ENCODE assay signal across 9 cellular contexts in genomic region chr5:177357459-177358332, GRCh38. TPM values are rescaled to one million over a fixed set of nuclear protein-coding genes. Genes with fewer than 3 reads are reported as not detected.
DNase-seq lines count a peak whose midpoint lies in the region; ATAC-seq and TF ChIP-seq lines count a peak whose summit lies in the region.
"Had no signal": no experiment of that assay in that cellular context is flagged by ENCODE, and none has a peak within 500 bp of the region (broad histone marks: within the 10 kb centered on the region; RNA-seq: fewer than 3 reads in every experiment).

A gene with protein sequence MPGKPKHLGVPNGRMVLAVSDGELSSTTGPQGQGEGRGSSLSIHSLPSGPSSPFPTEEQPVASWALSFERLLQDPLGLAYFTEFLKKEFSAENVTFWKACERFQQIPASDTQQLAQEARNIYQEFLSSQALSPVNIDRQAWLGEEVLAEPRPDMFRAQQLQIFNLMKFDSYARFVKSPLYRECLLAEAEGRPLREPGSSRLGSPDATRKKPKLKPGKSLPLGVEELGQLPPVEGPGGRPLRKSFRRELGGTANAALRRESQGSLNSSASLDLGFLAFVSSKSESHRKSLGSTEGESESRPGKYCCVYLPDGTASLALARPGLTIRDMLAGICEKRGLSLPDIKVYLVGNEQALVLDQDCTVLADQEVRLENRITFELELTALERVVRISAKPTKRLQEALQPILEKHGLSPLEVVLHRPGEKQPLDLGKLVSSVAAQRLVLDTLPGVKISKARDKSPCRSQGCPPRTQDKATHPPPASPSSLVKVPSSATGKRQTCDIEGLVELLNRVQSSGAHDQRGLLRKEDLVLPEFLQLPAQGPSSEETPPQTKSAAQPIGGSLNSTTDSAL (plus strand): TSS chr5:177357924. CDS start chr5:177358025, 101 bp downstream.

- H3K9ac ChIP-seq in NT2/D1 (ENCODE audit: insufficient read length, low read depth), result peak within 1 kb of the TSS; percentile 32

- H3K4me3 ChIP-seq in A673 (ENCODE audit: low read depth, low read length, poor library complexity, severe bottlenecking) (peak within 1 kb of the TSS; percentile 19), NT2/D1 (ENCODE audit: insufficient read length, low read depth) (no peak within 1 kb of the TSS)

- intact Hi-C loops in A673 (cut with micrococcal nuclease; ENCODE audit: unreplicated experiment), result no loop called here
- intact Hi-C loops in posterior vena cava (cut with DNase I), result no loop called here

- H3K27me3 ChIP-seq in A673 (replicated peaks; ENCODE audit: insufficient read depth, low read depth, low read length, poor library complexity), result no peaks in the 10 kb centered on the region
- peaks cover 11% of the 10 kb centered on the region for H3K27me3 ChIP-seq in NT2/D1 (ENCODE audit: insufficient read depth, insufficient read length)

- no TSS peak for BruUV-seq in A673 (replicated peaks; lab: Mats Ljungman, UMichigan)

- no peak for TF ChIP-seq CTCF in A673 (conservative IDR thresholded peaks at IDR 0.05; ENCODE audit: low read depth, low read length)

- no peak within 1 kb of the TSS for H3K27ac ChIP-seq in A673 (ENCODE audit: low read depth, low read length, poor library complexity, severe bottlenecking)
- H3K27ac ChIP-seq: C4-2B had no signal

- CTCF ChIA-PET in A673 (lab: Charles Lee), result no interaction called here

- POLR2A ChIA-PET in A673 (lab: Charles Lee; ENCODE audit: low non-redundant PET), result no interaction called here

- H3K9me3 ChIP-seq in A673 (ENCODE audit: low read depth, low read length, poor library complexity, severe bottlenecking), result no peaks in the 10 kb centered on the region
- H3K9me3 ChIP-seq in NT2/D1 (ENCODE audit: insufficient read depth, low read length), result peaks cover 6% of the 10 kb centered on the region; the same call in 1 of the 2 replicates

- ATAC-seq in GM18907 (IDR thresholded peaks at IDR 0.05; ENCODE audit: unreplicated experiment) (peak; percentile 83), HG03095 (IDR thresholded peaks at IDR 0.05; ENCODE audit: unreplicated experiment) (peak; percentile 84), esophagus mucosa (peak; percentile 57)

- H3K4me1 ChIP-seq in A673 (ENCODE audit: insufficient read depth, low read length, poor library complexity, severe bottlenecking) (no peaks in the 10 kb centered on the region), NT2/D1 (ENCODE audit: insufficient read depth, insufficient read length) (peaks cover 8% of the 10 kb centered on the region)

- no peaks in the 10 kb centered on the region for H3K36me3 ChIP-seq in A673 (ENCODE audit: insufficient read depth, low read length, poor library complexity, severe bottlenecking)
- H3K36me3 ChIP-seq in NT2/D1 (ENCODE audit: insufficient read depth, insufficient read length, low read length), result no peaks in the 10 kb centered on the region

- DNase-seq in A673 (ENCODE audit: low spot score) (peak; percentile 18), NT2/D1 (ENCODE audit: low read depth, low spot score) (no peak), posterior vena cava (ENCODE audit: low spot score) (peak; percentile 86), cerebellar nuclear complex (lab: John Stamatoyannopoulos, UW) (no peak)
- peak; percentile 36 for DNase-seq in activated CD8-positive, alpha-beta memory T cell treated with anti-CD3 and anti-CD28 coated beads, Interleukin-2, amount 50 U/mL, for 1 hour (ENCODE audit: extremely low read depth)

RNA-seq across cellular contexts. Expression of the gene that starts here (rescaled TPM):
- total RNA-seq in A673 (2021) (3.1 and 6.5 TPM in 2 replicates), esophagus mucosa (59.5 TPM), posterior vena cava (10 to 100 TPM; 11.3 to 13.4 TPM)

Comparison
In these comparisons a context has a peak if more than half of its experiments do, and no peak if none do; other contexts are left out.
1. DNase-seq: peak in A673 (single experiment), activated CD8-positive, alpha-beta memory T cell treated with anti-CD3 and anti-CD28 coated beads, Interleukin-2, amount 50 U/mL, for 1 hour (single experiment) and posterior vena cava (single experiment); none in NT2/D1 (single experiment) and cerebellar nuclear complex (0 of 2).
2. Peak in every context shown above with its lines, with median percentiles within 50 percentile points of each other: ATAC-seq.